In the genomic region with DNA sequence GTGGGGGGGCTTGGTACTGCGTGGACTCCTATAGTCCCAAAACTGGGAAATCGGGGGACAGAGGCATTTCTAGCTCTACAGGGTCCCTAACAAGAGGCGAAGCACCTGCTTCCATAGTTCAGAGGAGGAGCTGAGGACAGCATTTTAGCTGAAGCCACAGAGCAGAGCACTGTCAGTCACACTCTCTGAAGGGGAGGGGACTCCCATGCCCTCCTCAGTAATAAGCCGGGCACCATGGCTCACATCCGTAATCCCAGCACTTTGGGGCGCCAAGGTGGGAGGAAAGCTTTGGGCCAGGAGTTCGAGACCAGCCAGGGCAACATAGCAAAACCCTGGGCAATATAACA, we compare ENCODE assay signal across 2 cellular contexts.
TF ChIP-seq lines count a peak whose summit lies in the region.

No MANE protein-coding gene starts in this region.

TF ChIP-seq in SK-N-SH, 30 proteins besides CTCF, POLR2A, EP300 and RAD21:
- TF ChIP-seq REST (IDR thresholded peaks at IDR 0.05; ENCODE audit: low read depth, low read length) (no peak), TAF1 (IDR thresholded peaks at IDR 0.05; ENCODE audit: borderline replicate concordance, low read depth, low read length) (no peak), RCOR1 (IDR thresholded peaks at IDR 0.05; ENCODE audit: low read length) (no peak), NFIC (IDR thresholded peaks at IDR 0.05; ENCODE audit: borderline replicate concordance) (no peak), MXI1 (IDR thresholded peaks at IDR 0.05; ENCODE audit: low read depth, low read length) (no peak), EZH2phosphoT487 (IDR thresholded peaks at IDR 0.05; ENCODE audit: borderline replicate concordance, low read depth) (no peak), FOXM1 (IDR thresholded peaks at IDR 0.05; ENCODE audit: low read depth) (no peak)
- TF ChIP-seq, protein P1, sequence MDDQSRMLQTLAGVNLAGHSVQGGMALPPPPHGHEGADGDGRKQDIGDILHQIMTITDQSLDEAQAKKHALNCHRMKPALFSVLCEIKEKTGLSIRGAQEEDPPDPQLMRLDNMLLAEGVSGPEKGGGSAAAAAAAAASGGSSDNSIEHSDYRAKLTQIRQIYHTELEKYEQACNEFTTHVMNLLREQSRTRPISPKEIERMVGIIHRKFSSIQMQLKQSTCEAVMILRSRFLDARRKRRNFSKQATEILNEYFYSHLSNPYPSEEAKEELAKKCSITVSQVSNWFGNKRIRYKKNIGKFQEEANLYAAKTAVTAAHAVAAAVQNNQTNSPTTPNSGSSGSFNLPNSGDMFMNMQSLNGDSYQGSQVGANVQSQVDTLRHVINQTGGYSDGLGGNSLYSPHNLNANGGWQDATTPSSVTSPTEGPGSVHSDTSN (IDR thresholded peaks at IDR 0.05): no peak

TF ChIP-seq in SK-N-SH treated with all-trans-retinoic acid at 6 μM for 48 hours, 23 proteins besides CTCF, POLR2A, EP300 and RAD21 (continued from another document):
- TF ChIP-seq ARNTL (CRISPR knock-in tag; IDR thresholded peaks at IDR 0.05; ENCODE audit: borderline replicate concordance, low read depth) (no peak), PATZ1 (CRISPR knock-in tag; IDR thresholded peaks at IDR 0.05; ENCODE audit: borderline replicate concordance) (no peak), ZNF8 (CRISPR knock-in tag; IDR thresholded peaks at IDR 0.05) (no peak), GLIS3 (CRISPR knock-in tag; IDR thresholded peaks at IDR 0.05) (no peak)
